Comparison of ENCODE assay signal across 8 cellular contexts in the genomic region with DNA sequence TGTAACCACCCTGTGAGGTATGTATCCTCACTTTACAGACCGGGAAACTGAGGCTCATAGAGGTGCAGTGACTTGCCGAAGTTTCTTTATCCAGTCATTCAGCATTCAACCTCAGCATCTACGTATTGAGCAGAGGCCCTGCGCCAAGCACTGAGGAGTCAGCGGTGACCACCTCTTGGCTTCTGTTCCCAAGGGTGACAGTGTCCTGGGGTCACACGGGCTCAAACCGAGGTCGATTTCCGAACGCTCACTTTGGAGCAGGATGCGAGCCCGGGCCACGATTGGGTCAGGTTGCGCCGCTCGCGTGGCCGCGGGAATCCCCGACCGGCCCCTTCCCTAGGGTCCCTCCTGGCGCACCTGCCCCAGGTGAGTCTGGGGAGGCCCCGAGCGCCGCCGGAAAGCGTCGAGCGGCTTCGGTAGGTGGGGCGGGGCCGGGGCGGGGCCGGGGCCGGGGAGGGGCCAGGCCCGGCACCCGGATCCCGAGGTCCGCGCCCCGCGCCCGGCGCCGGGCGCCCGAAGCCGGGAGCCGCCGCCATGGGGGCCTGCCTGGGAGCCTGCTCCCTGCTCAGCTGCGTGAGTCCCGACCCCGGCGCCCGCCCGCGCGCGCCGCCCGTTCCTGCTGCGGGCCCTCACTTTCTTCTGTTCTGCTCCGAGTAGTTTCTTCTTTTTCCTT. TPM values are rescaled to one million over a fixed set of nuclear protein-coding genes. Genes with fewer than 3 reads are reported as not detected.
DNase-seq lines count a peak whose midpoint lies in the region; ATAC-seq and TF ChIP-seq lines count a peak whose summit lies in the region.

Gene SERINC2 (plus strand): TSS at position 482 of the 673 bp plus-strand sequence. CDS start 53 bp downstream, at position 535.

- no peaks in the 10 kb centered on the region for H3K36me3 Mint-ChIP-seq in activated T-helper 1 cell treated with anti-CD3 and anti-CD28 coated beads, Interleukin-12 subunit alpha, Interleukin-12 subunit beta, Interleukin-2, Interleukin-4 antibody, amounts not matched to agents 30 ng/mL and 10 ng/mL and 1 ng/mL, durations not matched to agents 14 hours and 24 hours and 36 hours (ENCODE audit: low read depth)
- H3K36me3 Mint-ChIP-seq in glutamatergic neuron (ENCODE audit: unreplicated experiment): no peaks in the 10 kb centered on the region

- no peak for DNase-seq in activated CD4-positive, CD25-positive, alpha-beta regulatory T cell (lab: John Stamatoyannopoulos, UW)
- DNase-seq in Jurkat, Clone E6-1 (ENCODE audit: low read depth, low spot score): no peak
- DNase-seq in activated T-helper 1 cell treated with anti-CD3 and anti-CD28 coated beads, Interleukin-12 subunit alpha, Interleukin-12 subunit beta, Interleukin-2, Interleukin-4 antibody, amounts not matched to agents 30 ng/mL and 10 ng/mL and 1 ng/mL, durations not matched to agents 14 hours and 24 hours and 36 hours (ENCODE audit: low spot score): no peak
- DNase-seq in glutamatergic neuron: no peak
- peak; percentile 39 for DNase-seq in prostate gland (ENCODE audit: low spot score)

- peak within 1 kb of the TSS; percentile 91 to 92 for H3K27ac ChIP-seq in prostate gland

- no peaks in the 10 kb centered on the region for H3K4me1 ChIP-seq in prostate gland (replicated peaks)

- TF ChIP-seq POLR2A in prostate gland (IDR thresholded peaks at IDR 0.05): peak; percentile 71

- intact Hi-C loops in activated T-helper 1 cell treated with anti-CD3 and anti-CD28 coated beads, Interleukin-12 subunit alpha, Interleukin-12 subunit beta, Interleukin-2, Interleukin-4 antibody, amounts not matched to agents 30 ng/mL and 10 ng/mL and 1 ng/mL, durations not matched to agents 14 hours and 24 hours and 36 hours (cut with micrococcal nuclease): no loop called here
- intact Hi-C loops in prostate gland (cut with DNase I): no loop called here

- H3K27ac Mint-ChIP-seq in activated T-helper 1 cell treated with anti-CD3 and anti-CD28 coated beads, Interleukin-12 subunit alpha, Interleukin-12 subunit beta, Interleukin-2, Interleukin-4 antibody, amounts not matched to agents 30 ng/mL and 10 ng/mL and 1 ng/mL, durations not matched to agents 14 hours and 24 hours and 36 hours: no peak within 1 kb of the TSS
- peak within 1 kb of the TSS; percentile 100 for H3K27ac Mint-ChIP-seq in glutamatergic neuron (ENCODE audit: unreplicated experiment)

- WGBS in prostate gland: 2% methylated on average over 35 of the region's 63 CpGs

- no peaks in the 10 kb centered on the region for H3K9me3 Mint-ChIP-seq in activated T-helper 1 cell treated with anti-CD3 and anti-CD28 coated beads, Interleukin-12 subunit alpha, Interleukin-12 subunit beta, Interleukin-2, Interleukin-4 antibody, amounts not matched to agents 30 ng/mL and 10 ng/mL and 1 ng/mL, durations not matched to agents 14 hours and 24 hours and 36 hours
- peaks cover 27% of the 10 kb centered on the region for H3K9me3 Mint-ChIP-seq in glutamatergic neuron (ENCODE audit: unreplicated experiment)

- TF ChIP-seq CTCF in glutamatergic neuron (IDR thresholded peaks at IDR 0.05; ENCODE audit: partially characterized antibody, unreplicated experiment): no peak
- TF ChIP-seq CTCF in prostate gland (IDR thresholded peaks at IDR 0.05): no peak

- H3K27me3 Mint-ChIP-seq in activated T-helper 1 cell treated with anti-CD3 and anti-CD28 coated beads, Interleukin-12 subunit alpha, Interleukin-12 subunit beta, Interleukin-2, Interleukin-4 antibody, amounts not matched to agents 30 ng/mL and 10 ng/mL and 1 ng/mL, durations not matched to agents 14 hours and 24 hours and 36 hours (ENCODE audit: insufficient read depth): peaks cover 60% of the 10 kb centered on the region
- H3K27me3 Mint-ChIP-seq in glutamatergic neuron (ENCODE audit: unreplicated experiment): peaks cover 26% of the 10 kb centered on the region

- H3K4me3 ChIP-seq in Jurkat, Clone E6-1 (ENCODE audit: low read length): peak within 1 kb of the TSS; percentile 58
- peak within 1 kb of the TSS; percentile 78 to 85 for H3K4me3 ChIP-seq in prostate gland

- H3K9me3 ChIP-seq in prostate gland: no peaks in the 10 kb centered on the region

- H3K27me3 ChIP-seq in prostate gland (replicated peaks; ENCODE audit: insufficient read depth): no peaks in the 10 kb centered on the region

- H3K4me1 Mint-ChIP-seq in activated T-helper 1 cell treated with anti-CD3 and anti-CD28 coated beads, Interleukin-12 subunit alpha, Interleukin-12 subunit beta, Interleukin-2, Interleukin-4 antibody, amounts not matched to agents 30 ng/mL and 10 ng/mL and 1 ng/mL, durations not matched to agents 14 hours and 24 hours and 36 hours (ENCODE audit: low read depth): peaks cover 5% of the 10 kb centered on the region
- peaks cover 31% of the 10 kb centered on the region for H3K4me1 Mint-ChIP-seq in glutamatergic neuron (ENCODE audit: low read depth, unreplicated experiment)

- ATAC-seq in activated CD4-positive, CD25-positive, alpha-beta regulatory T cell treated with anti-CD3 and anti-CD28 coated beads, Interleukin-2, amount 50 U/mL, for 24 hours: peak; percentile 44 to 56
- ATAC-seq in HG03432 (IDR thresholded peaks at IDR 0.05; ENCODE audit: unreplicated experiment): no peak
- ATAC-seq in GM21515 (IDR thresholded peaks at IDR 0.05; ENCODE audit: unreplicated experiment): no peak

- H3K36me3 ChIP-seq in prostate gland: no peaks in the 10 kb centered on the region

- peak within 1 kb of the TSS; percentile 88 for H3K4me3 Mint-ChIP-seq in activated T-helper 1 cell treated with anti-CD3 and anti-CD28 coated beads, Interleukin-12 subunit alpha, Interleukin-12 subunit beta, Interleukin-2, Interleukin-4 antibody, amounts not matched to agents 30 ng/mL and 10 ng/mL and 1 ng/mL, durations not matched to agents 14 hours and 24 hours and 36 hours
- H3K4me3 Mint-ChIP-seq in glutamatergic neuron (ENCODE audit: unreplicated experiment): peak within 1 kb of the TSS; percentile 100

RNA-seq across cellular contexts. Expression of gene SERINC2, which starts in this region (rescaled TPM):
- 7.4 TPM for polyA plus RNA-seq in Jurkat, Clone E6-1 (2012; ENCODE audit: insufficient read depth, insufficient read length)
- total RNA-seq in activated T-helper 1 cell treated with anti-CD3 and anti-CD28 coated beads, Interleukin-12 subunit alpha, Interleukin-12 subunit beta, Interleukin-2, Interleukin-4 antibody, amounts not matched to agents 30 ng/mL and 10 ng/mL and 1 ng/mL, durations not matched to agents 14 hours and 24 hours and 36 hours: not detected in 2 replicates
- 36.4 TPM for total RNA-seq in glutamatergic neuron (ENCODE audit: unreplicated experiment)
- total RNA-seq in prostate gland: 100 to 1,000 TPM in 1 of 2 donors, 10 to 100 TPM in 1; 76.1 to 110 TPM

Comparison
In these comparisons a context has a peak if more than half of its experiments do, and no peak if none do; other contexts are left out.
1. RNA of gene SERINC2 (total RNA-seq): 76.1 to 110 TPM in prostate gland and 36.4 TPM in glutamatergic neuron (single experiment); not detected in activated T-helper 1 cell treated with anti-CD3 and anti-CD28 coated beads, Interleukin-12 subunit alpha, Interleukin-12 subunit beta, Interleukin-2, Interleukin-4 antibody, amounts not matched to agents 30 ng/mL and 10 ng/mL and 1 ng/mL, durations not matched to agents 14 hours and 24 hours and 36 hours; every median in the first group is over 10 times any median in the second.
2. ATAC-seq: peak in activated CD4-positive, CD25-positive, alpha-beta regulatory T cell treated with anti-CD3 and anti-CD28 coated beads, Interleukin-2, amount 50 U/mL, for 24 hours (2 of 2); none in HG03432 (single experiment) and GM21515 (single experiment).